ENCODE assay signal across 17 cellular contexts in the genomic region with DNA sequence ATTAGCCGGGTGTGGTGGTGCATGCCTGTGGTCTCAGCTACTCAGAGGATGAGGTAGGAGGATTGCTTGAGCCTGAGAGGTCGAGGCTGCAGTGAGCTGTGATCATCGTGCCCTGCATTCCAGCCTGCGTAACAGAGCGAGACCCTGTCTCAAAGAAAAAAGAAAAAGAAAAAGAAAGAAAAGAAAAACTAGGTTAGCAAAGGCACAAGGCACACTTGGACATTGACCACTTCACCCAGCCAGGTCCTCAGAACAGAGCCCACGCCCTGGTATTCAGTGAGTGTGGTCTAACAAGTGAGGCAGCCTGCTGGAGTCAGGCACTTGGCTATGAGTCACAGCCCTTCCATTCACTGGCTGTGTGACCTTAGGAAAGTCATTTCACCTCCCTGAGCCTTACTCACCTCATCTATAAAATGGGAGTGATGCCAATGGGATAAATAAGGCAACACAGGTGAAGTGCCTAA. TPM values are rescaled to one million over a fixed set of nuclear protein-coding genes. Genes with fewer than 3 reads are reported as not detected.
DNase-seq lines count a peak whose midpoint lies in the region; ATAC-seq, FAIRE-seq and TF ChIP-seq lines count a peak whose summit lies in the region.
"Had no signal": no experiment of that assay in that cellular context is flagged by ENCODE, and none has a peak within 500 bp of the region (broad histone marks: within the 10 kb centered on the region; RNA-seq: fewer than 3 reads in every experiment).

No MANE protein-coding gene starts in this region.

- BruUV-seq in PC-9 (replicated peaks; lab: Mats Ljungman, UMichigan), result no TSS peak

- POLR2A ChIA-PET in PC-9 (lab: Charles Lee; ENCODE audit: unreplicated experiment), result no interaction called here

- no peak overlapping the region for H2BK120ac ChIP-seq in mesendoderm (ENCODE audit: low read depth, low read length)

- no peak overlapping the region for H2BK5ac ChIP-seq in mesendoderm (ENCODE audit: low read length)

- peaks cover 13% of the 10 kb centered on the region for H3K4me1 ChIP-seq in PC-9 (replicated peaks; ENCODE audit: insufficient read depth)
- no peaks in the 10 kb centered on the region for H3K4me1 ChIP-seq in small intestine (ENCODE audit: control insufficient read depth in 2 of 2, insufficient read depth in 1 of 2, low read depth in 1 of 2, low read length in 1 of 2)
- H3K4me1 ChIP-seq in mesendoderm (ENCODE audit: control insufficient read depth, low read depth, low read length), result no peaks in the 10 kb centered on the region

- H3K36me3 ChIP-seq in PC-9 (ENCODE audit: low read depth) (0 out of 2 replicates have a peak, but pooled peaks cover 4% of the 10 kb centered on the region), small intestine (ENCODE audit: control insufficient read depth in 2 of 2, insufficient read depth in 2 of 2, low read length in 2 of 2) (no peaks in the 10 kb centered on the region), mesendoderm (ENCODE audit: control insufficient read depth, insufficient read depth, low read length) (no peaks in the 10 kb centered on the region)
- H3K36me3 ChIP-seq: thoracic aorta had no signal

- H3K27ac ChIP-seq in PC-9 (peak overlapping the region; percentile 56), small intestine (ENCODE audit: low read depth in 1 of 2, low read length in 1 of 2) (no peak overlapping the region), mesendoderm (ENCODE audit: low read depth, low read length) (no peak overlapping the region)
- H3K27ac ChIP-seq: thoracic aorta had no signal

- H2AK5ac ChIP-seq in mesendoderm (ENCODE audit: low read length), result no peak overlapping the region

- ATAC-seq in esophagus mucosa (peak; percentile 94), HG02870 (IDR thresholded peaks at IDR 0.05; ENCODE audit: unreplicated experiment) (no peak)
- ATAC-seq: left ventricle myocardium superior had no signal

- H3K23ac ChIP-seq in mesendoderm (ENCODE audit: low read length), result no peak overlapping the region

- H3K4me2 ChIP-seq in PC-9 (peak overlapping the region; percentile 7; the same call in 1 of the 2 replicates), mesendoderm (ENCODE audit: low read length) (no peak overlapping the region)

- H3K56ac ChIP-seq in mesendoderm (ENCODE audit: low read length), result no peak overlapping the region

- no peak overlapping the region for H3K4me3 ChIP-seq in PC-9
- H3K4me3 ChIP-seq in small intestine (ENCODE audit: low read depth in 1 of 2, low read length in 2 of 2), result no peak overlapping the region
- H3K4me3 ChIP-seq in mesendoderm (ENCODE audit: low read length), result no peak overlapping the region
- H3K4me3 ChIP-seq: thoracic aorta had no signal

- no peak overlapping the region for H2AFZ ChIP-seq in PC-9

- H3F3A ChIP-seq in PC-9 (ENCODE audit: insufficient read depth, low read depth), result peaks cover 12% of the 10 kb centered on the region; the same call in 1 of the 2 replicates

- no peaks in the 10 kb centered on the region for H3K79me1 ChIP-seq in mesendoderm (ENCODE audit: low read length)

- no peak overlapping the region for H4K8ac ChIP-seq in mesendoderm (ENCODE audit: low read depth, low read length)

- no peak overlapping the region for H4K5ac ChIP-seq in mesendoderm (ENCODE audit: low read length)

- no peaks in the 10 kb centered on the region for H3K79me2 ChIP-seq in PC-9 (ENCODE audit: low read depth)
- no peaks in the 10 kb centered on the region for H3K79me2 ChIP-seq in mesendoderm (ENCODE audit: control insufficient read depth, insufficient read depth, low read length)

- TF ChIP-seq CTCF in PC-9 (conservative IDR thresholded peaks at IDR 0.05), result no peak

- CTCF ChIA-PET in PC-9 (lab: Charles Lee), result no interaction called here

- H3K9ac ChIP-seq in mesendoderm (ENCODE audit: low read length), result no peak overlapping the region

- no peaks in the 10 kb centered on the region for H3K27me3 ChIP-seq in PC-9 (ENCODE audit: insufficient read depth, low read depth)
- no peaks in the 10 kb centered on the region for H3K27me3 ChIP-seq in small intestine (ENCODE audit: control insufficient read depth in 2 of 2, insufficient read depth in 2 of 2, low read length in 2 of 2)
- H3K27me3 ChIP-seq in mesendoderm (ENCODE audit: insufficient read depth, low read length, poor library complexity), result no peaks in the 10 kb centered on the region

- no peaks in the 10 kb centered on the region for H3K9me2 ChIP-seq in PC-9 (ENCODE audit: insufficient read depth)

- intact Hi-C loops in PC-9 (cut with micrococcal nuclease; ENCODE audit: unreplicated experiment), result no loop called here

- H3K18ac ChIP-seq in mesendoderm (ENCODE audit: low read length), result no peak overlapping the region

- H3K4ac ChIP-seq in mesendoderm (ENCODE audit: low read depth, low read length), result no peak overlapping the region

- H2BK15ac ChIP-seq in mesendoderm (replicated peaks; ENCODE audit: low read depth), result no peak overlapping the region

- WGBS in small intestine, 3 donors, result 65 to 83% (median 71%) methylated on average over 6 of the region's 6 CpGs
- no CpG with 5 or more reads among the region's 6 CpGs for WGBS in mesendoderm (ENCODE audit: extremely low coverage, insufficient coverage, low lambda C conversion rate)

- DNase-seq in SIG-M5 treated with dmso at 0.1 percent for 504 hours (lab: John Stamatoyannopoulos, UW; ENCODE audit: unreplicated experiment) (peak; percentile 12), SIG-M5 (lab: John Stamatoyannopoulos, UW) (no peak), PC-9 (peak; percentile 34 to 66), small intestine (peak; percentile 57), amniotic stem cell (lab: John Stamatoyannopoulos, UW) (no peak), mesendoderm (no peak)
- DNase-seq: activated CD4-positive, alpha-beta T cell treated with anti-CD3 and anti-CD28 coated beads, Interleukin-2, amount 50 U/mL, for 4 hours; anterior cingulate cortex; GOT3; left ventricle myocardium superior; MM.1S; NCI-H510A treated with DMSO at 0.1 percent for 48 hours had no signal

- no peaks in the 10 kb centered on the region for H4K20me1 ChIP-seq in PC-9 (ENCODE audit: insufficient read depth)

- no peaks in the 10 kb centered on the region for H3K9me3 ChIP-seq in PC-9 (ENCODE audit: insufficient read depth, low read depth)
- no peaks in the 10 kb centered on the region for H3K9me3 ChIP-seq in small intestine (ENCODE audit: control insufficient read depth, low read depth)
- H3K9me3 ChIP-seq: thoracic aorta had no signal

- no peak for FAIRE-seq in small intestine (lab: Jason Lieb, UNC)
- FAIRE-seq: A204.1 had no signal

RNA-seq across cellular contexts. Expression of a gene that starts 10.4 kb away (rescaled TPM):
- total RNA-seq in PC-9 (2021) (22.9 and 25.6 TPM in 2 replicates), esophagus mucosa (3.5 TPM)
- 1 to 10 TPM; 2.0 to 5.4 (median 3.8) TPM for polyA plus RNA-seq in small intestine
- polyA plus RNA-seq in mesendoderm (2013, experiment 1 of 2), result not detected
- polyA plus RNA-seq in mesendoderm (2013, experiment 2 of 2), result not detected
- total RNA-seq: osteocyte had no signal

RNA-seq across cellular contexts. Expression of a gene that starts 37.5 kb away (rescaled TPM):
- total RNA-seq in PC-9 (2021) (23.3 and 32.7 TPM in 2 replicates), esophagus mucosa (4.7 TPM)
- polyA plus RNA-seq in small intestine, result 1 to 10 TPM; 3.2 to 6.6 (median 5.8) TPM
- 14.5 TPM for polyA plus RNA-seq in mesendoderm (2013, experiment 1 of 2)
- polyA plus RNA-seq in mesendoderm (2013, experiment 2 of 2), result 14.9 TPM

RNA-seq across cellular contexts. Expression of a gene that starts 46.8 kb away (rescaled TPM):
- total RNA-seq in PC-9 (2021) (375 and 402 TPM in 2 replicates), esophagus mucosa (351 TPM)
- polyA plus RNA-seq in small intestine, result 100 to 1,000 TPM; 269 to 330 (median 312) TPM
- 740 TPM for polyA plus RNA-seq in mesendoderm (2013, experiment 1 of 2)
- 740 TPM for polyA plus RNA-seq in mesendoderm (2013, experiment 2 of 2)

RNA-seq across cellular contexts. Expression of a gene that starts 47.5 kb away (rescaled TPM):
- total RNA-seq in PC-9 (2021) (56.0 and 57.2 TPM in 2 replicates), esophagus mucosa (16.2 TPM)
- 10 to 100 TPM; 17.1 to 54.1 (median 52.7) TPM for polyA plus RNA-seq in small intestine
- 47.9 TPM for polyA plus RNA-seq in mesendoderm (2013, experiment 1 of 2)
- polyA plus RNA-seq in mesendoderm (2013, experiment 2 of 2), result 47.5 TPM

Comparison
In these comparisons a context has a peak if more than half of its experiments do, and no peak if none do; other contexts are left out.
1. DNase-seq: peak in SIG-M5 treated with dmso at 0.1 percent for 504 hours (single experiment), PC-9 (2 of 2) and small intestine (single experiment); none in SIG-M5 (single experiment), amniotic stem cell (single experiment) and mesendoderm (single experiment).